Comparison of ENCODE assay signal across 10 cellular contexts in the genomic region with DNA sequence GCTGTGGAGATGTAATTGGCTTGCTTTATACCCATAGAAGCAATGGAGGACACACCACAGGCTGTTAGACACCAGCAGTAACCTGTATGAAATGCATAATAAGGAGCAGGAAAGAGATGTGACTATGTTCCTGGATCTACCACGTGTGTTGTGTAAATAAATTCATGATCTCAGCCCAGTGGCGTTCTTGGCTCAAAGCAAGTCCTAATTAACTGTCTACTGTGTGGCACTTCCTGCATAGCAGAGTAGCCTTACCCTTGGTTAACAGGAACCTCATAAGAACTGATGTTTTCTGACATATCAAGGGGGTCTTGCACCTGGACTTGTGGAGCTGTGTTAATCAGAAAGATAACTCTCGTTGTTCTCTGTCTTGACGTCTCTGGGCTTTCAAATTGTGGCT. TPM values are rescaled to one million over a fixed set of nuclear protein-coding genes. Genes with fewer than 3 reads are reported as not detected.
DNase-seq lines count a peak whose midpoint lies in the region; ATAC-seq, FAIRE-seq and TF ChIP-seq lines count a peak whose summit lies in the region.
"Had no signal": no experiment of that assay in that cellular context is flagged by ENCODE, and none has a peak within 500 bp of the region (broad histone marks: within the 10 kb centered on the region; RNA-seq: fewer than 3 reads in every experiment).

No MANE protein-coding gene starts in this region.

- H3K36me3 ChIP-seq in MG63 (no peaks in the 10 kb centered on the region), Panc1 (ENCODE audit: control insufficient read depth, insufficient read depth, low read length) (no peaks in the 10 kb centered on the region), left ventricle myocardium inferior (no peaks in the 10 kb centered on the region), small intestine (ENCODE audit: control insufficient read depth in 2 of 2, insufficient read depth in 2 of 2, low read length in 2 of 2) (no peaks in the 10 kb centered on the region)
- H3K36me3 ChIP-seq: thoracic aorta had no signal

- TF ChIP-seq CTCF in Panc1 (IDR thresholded peaks at IDR 0.05), result no peak
- no peak for TF ChIP-seq CTCF in left ventricle myocardium inferior (IDR thresholded peaks at IDR 0.05; ENCODE audit: borderline replicate concordance)

- ATAC-seq in Panc1 (no peak), HG03520 (IDR thresholded peaks at IDR 0.05; ENCODE audit: unreplicated experiment) (no peak), GM21360 (IDR thresholded peaks at IDR 0.05; ENCODE audit: unreplicated experiment) (no peak), GM21825 (IDR thresholded peaks at IDR 0.05; ENCODE audit: unreplicated experiment) (no peak)
- ATAC-seq: activated T-cell treated with anti-CD3 and anti-CD28 coated beads, Interleukin-2, amount 50 U/mL, for 4 hours had no signal

- H3K27me3 ChIP-seq in MG63 (no peaks in the 10 kb centered on the region), Panc1 (ENCODE audit: control insufficient read depth, insufficient read depth, low read length) (no peaks in the 10 kb centered on the region), left ventricle myocardium inferior (ENCODE audit: low read depth) (no peaks in the 10 kb centered on the region), small intestine (ENCODE audit: control insufficient read depth in 2 of 2, insufficient read depth in 2 of 2, low read length in 2 of 2) (no peaks in the 10 kb centered on the region)

- H3K4me3 ChIP-seq in MG63, result no peak overlapping the region
- no peak overlapping the region for H3K4me3 ChIP-seq in Panc1 (ENCODE audit: low read depth in 2 of 2, low read length in 2 of 2)
- H3K4me3 ChIP-seq in left ventricle myocardium inferior, result no peak overlapping the region
- H3K4me3 ChIP-seq in small intestine (ENCODE audit: low read depth in 1 of 2, low read length in 2 of 2), result no peak overlapping the region
- H3K4me3 ChIP-seq: thoracic aorta had no signal

- DNase-seq in MG63, result peak; percentile 57
- DNase-seq in Panc1 (ENCODE audit: low read depth, low spot score), result peak; percentile 12
- DNase-seq in left ventricle myocardium inferior, result no peak
- DNase-seq in small intestine, result peak; percentile 16
- DNase-seq: activated T-cell treated with anti-CD3 and anti-CD28 coated beads, Interleukin-2, amount 50 U/mL, for 4 hours had no signal

- no peak for FAIRE-seq in small intestine (lab: Jason Lieb, UNC)
- FAIRE-seq: frontal cortex had no signal

- POLR2A ChIA-PET in Panc1 (lab: Charles Lee), result no interaction called here

- 32 to 44% (median 41%) methylated on average over 4 of the region's 4 CpGs for WGBS in small intestine, 3 donors

- H3K4me1 ChIP-seq in Panc1 (ENCODE audit: control insufficient read depth, insufficient read depth, low read length) (no peaks in the 10 kb centered on the region), left ventricle myocardium inferior (peaks cover 25% of the 10 kb centered on the region), small intestine (ENCODE audit: control insufficient read depth in 2 of 2, insufficient read depth in 1 of 2, low read depth in 1 of 2, low read length in 1 of 2) (no peaks in the 10 kb centered on the region)

- no TSS peak for BruUV-seq in Panc1 (replicated peaks; lab: Mats Ljungman, UMichigan)

- intact Hi-C loops in Panc1 (cut with micrococcal nuclease; ENCODE audit: unreplicated experiment) (no loop called here), left ventricle myocardium inferior (cut with micrococcal nuclease) (no loop called here)

- H3K9me3 ChIP-seq in MG63 (peaks cover 5% of the 10 kb centered on the region), Panc1 (ENCODE audit: control insufficient read depth, insufficient read depth, low read depth, low read length) (0 out of 2 replicates have a peak, but pooled peaks cover 3% of the 10 kb centered on the region), left ventricle myocardium inferior (replicated peaks) (peaks cover 11% of the 10 kb centered on the region), small intestine (ENCODE audit: control insufficient read depth, low read depth) (no peaks in the 10 kb centered on the region)
- H3K9me3 ChIP-seq: thoracic aorta had no signal

- H3K27ac ChIP-seq in Panc1 (ENCODE audit: low read length) (no peak overlapping the region), left ventricle myocardium inferior (replicated peaks) (peak overlapping the region; percentile 74), small intestine (ENCODE audit: low read depth in 1 of 2, low read length in 1 of 2) (no peak overlapping the region)
- H3K27ac ChIP-seq: thoracic aorta had no signal

- in situ Hi-C loops in Panc1 (cut with HindIII; ENCODE audit: low pct_unique_long_range_greater_than_20kb, low sequenced_read_pairs), result no loop called here

- CTCF ChIA-PET in Panc1 (lab: Charles Lee), result no interaction called here

RNA-seq across cellular contexts. Expression of a gene that starts 25.7 kb away (rescaled TPM):
- 3.8 and 6.8 TPM in 2 replicates for total RNA-seq in MG63 (2014; rRNA removed; shearing (Covaris generic); ENCODE audit: low replicate concordance)
- total RNA-seq in Panc1 (2021; ENCODE audit: unreplicated experiment) (not detected), left ventricle myocardium inferior (19.7 TPM)
- not detected for polyA plus RNA-seq in Panc1 (2012; ENCODE audit: insufficient read length)
- 1 to 10 TPM in 1 of 3 donors, not detected in 2; 1.3 TPM for polyA plus RNA-seq in small intestine
- total RNA-seq: activated T-cell treated with anti-CD3 and anti-CD28 coated beads, Interleukin-2, amount 50 U/mL, for 4 hours; frontal cortex had no signal

RNA-seq across cellular contexts. Expression of a gene that starts 46.3 kb away (rescaled TPM):
- 0.05 TPM in 1 of 2 replicates, not detected in the other for total RNA-seq in MG63 (2014; rRNA removed; shearing (Covaris generic); ENCODE audit: low replicate concordance)
- not detected for total RNA-seq in Panc1 (2021; ENCODE audit: unreplicated experiment)
- polyA plus RNA-seq in Panc1 (2012; ENCODE audit: insufficient read length), result 0.58 TPM
- total RNA-seq in left ventricle myocardium inferior, result 0.44 TPM
- polyA plus RNA-seq in small intestine, result under 1 TPM in 1 of 3 donors, not detected in 2; 0.04 TPM
- total RNA-seq: activated T-cell treated with anti-CD3 and anti-CD28 coated beads, Interleukin-2, amount 50 U/mL, for 4 hours had no signal
